ENCODE assay signal across 8 cellular contexts in genomic region chr7:6577369-6578113, GRCh38. TPM values are rescaled to one million over a fixed set of nuclear protein-coding genes. Genes with fewer than 3 reads are reported as not detected.
DNase-seq lines count a peak whose midpoint lies in the region; FAIRE-seq and TF ChIP-seq lines count a peak whose summit lies in the region.

Gene ZDHHC4 (plus strand): TSS chr7:6577454. CDS start chr7:6580562, 3,108 bp downstream.

- peaks cover 19% of the 10 kb centered on the region for H3K4me1 Mint-ChIP-seq in neural crest cell

- TF ChIP-seq POLR2A in H54 (IDR thresholded peaks at IDR 0.05; ENCODE audit: low read depth, low read length): peak; percentile 98
- TF ChIP-seq POLR2A in stomach (IDR thresholded peaks at IDR 0.05): peak in 2 of 4 donors; percentile 63 to 80

- H3K36me3 Mint-ChIP-seq in neural crest cell (ENCODE audit: low read depth): peaks cover 6% of the 10 kb centered on the region

- no peaks in the 10 kb centered on the region for H3K27me3 ChIP-seq in stomach

- 10 to 15% (median 14%) methylated on average over 43 to 51 of the region's 51 CpGs for WGBS in stomach, 5 donors

- peaks cover 0 to 16% (median 12%) of the 10 kb centered on the region in 4 donors for H3K4me1 ChIP-seq in stomach

- no peaks in the 10 kb centered on the region for H3K9me3 Mint-ChIP-seq in neural crest cell

- H3K9me3 ChIP-seq in stomach: no peaks in the 10 kb centered on the region

- TF ChIP-seq CTCF in neural crest cell (conservative IDR thresholded peaks at IDR 0.05) (no peak), stomach (IDR thresholded peaks at IDR 0.05) (no peak)

- H3K36me3 ChIP-seq in stomach: peaks cover 18 to 36% (median 34%) of the 10 kb centered on the region in 4 donors

- H3K4me3 ChIP-seq in stomach: peak within 1 kb of the TSS; percentile 55 to 87 (median 60)

- H3K27ac ChIP-seq in stomach: peak within 1 kb of the TSS; percentile 88 to 97 (median 95)

- no peak for FAIRE-seq in H54 (lab: Jason Lieb, UNC)

- peaks cover 2% of the 10 kb centered on the region for H3K27me3 Mint-ChIP-seq in neural crest cell (ENCODE audit: low read depth)

- intact Hi-C loops in stomach (cut with DNase I; ENCODE audit: low total_unique reads): no loop called here

- peak within 1 kb of the TSS; percentile 97 for H3K27ac Mint-ChIP-seq in neural crest cell (ENCODE audit: unreplicated experiment)

- TF ChIP-seq EP300 in stomach (IDR thresholded peaks at IDR 0.05): no peak

- peak within 1 kb of the TSS; percentile 94 for H3K4me3 Mint-ChIP-seq in neural crest cell

- DNase-seq in ELF-1 (ENCODE audit: low read depth, low spot score): peak; percentile 82
- DNase-seq in H54 (ENCODE audit: insufficient read length, low spot score): peak; percentile 100
- peak; percentile 93 for DNase-seq in LoVo (ENCODE audit: low spot score)
- peak; percentile 93 to 96 for DNase-seq in SHP77 (lab: John Stamatoyannopoulos, UW)
- peak; percentile 74 for DNase-seq in activated effector memory CD4-positive, alpha-beta T cell treated with Interleukin-2 at 50 U/mL for 16 hours
- peak; percentile 58 for DNase-seq in fibroblast of the conjunctiva (ENCODE audit: low read depth)
- DNase-seq in neural crest cell (ENCODE audit: low read depth, low spot score): peak; percentile 78
- peak; percentile 89 for DNase-seq in stomach

RNA-seq across cellular contexts. Expression of gene ZDHHC4, which starts in this region (rescaled TPM):
- total RNA-seq in neural crest cell (74.3 and 78.6 TPM in 2 replicates), stomach (10 to 100 TPM in 3 of 5 donors, 1 to 10 TPM in 2; 4.1 to 78.4 (median 22.8) TPM)
- polyA plus RNA-seq in stomach: 10 to 100 TPM; 41.4 to 49.7 (median 46.4) TPM

Comparison
In these comparisons a context has a peak if more than half of its experiments do, and no peak if none do; other contexts are left out.
1. Peak in every context shown above with its lines: DNase-seq, H3K4me3 ChIP-seq and H3K27ac ChIP-seq.